ENCODE assay signal across 1 cellular context in genomic region chr2:98188351-98189046, GRCh38.
TF ChIP-seq lines count a peak whose summit lies in the region.

No MANE protein-coding gene starts in this region.

TF ChIP-seq in HepG2, 621 proteins besides CTCF, POLR2A, EP300 and RAD21 (continued from another document):
- TF ChIP-seq GRHL1 (CRISPR knock-in tag; conservative IDR thresholded peaks at IDR 0.05) (no peak), ZXDC (CRISPR knock-in tag; IDR thresholded peaks at IDR 0.05) (no peak)
